Comparison of ENCODE assay signal across 14 cellular contexts in genomic region chr17:13775450-13775849, GRCh38.
"Had no signal": no experiment of that assay in that cellular context is flagged by ENCODE, and none has a peak within 500 bp of the region (broad histone marks: within the 10 kb centered on the region; RNA-seq: fewer than 3 reads in every experiment).

No MANE protein-coding gene starts in this region.

- H3K27ac ChIP-seq: colonic mucosa, esophagus muscularis mucosa, hepatocyte, neutrophil, testis, transverse colon had no signal

- DNase-seq: caudate nucleus; colonic mucosa; dermis blood vessel endothelial cell; left colon; mucosa of descending colon; naive thymus-derived CD8-positive, alpha-beta T cell; stimulated activated CD4-positive, alpha-beta T cell treated with anti-CD3 and anti-CD28 coated beads, Interleukin-2, amount 100 ng/mL, for 48 hours; stimulated activated naive CD8-positive, alpha-beta T cell treated with anti-CD3 and anti-CD28 coated beads, Interleukin-15, Interleukin-2, amounts not matched to agents 100 U/mL and 50 U/mL, for 24 hours; transverse colon had no signal

- H3K4me1 Mint-ChIP-seq: naive thymus-derived CD8-positive, alpha-beta T cell had no signal

- H3K9me3 ChIP-seq: colonic mucosa, neutrophil, testis had no signal

- H3K27ac Mint-ChIP-seq: naive thymus-derived CD8-positive, alpha-beta T cell had no signal

- H3K4me3 Mint-ChIP-seq: naive thymus-derived CD8-positive, alpha-beta T cell had no signal

- H3K4me1 ChIP-seq: colonic mucosa, esophagus muscularis mucosa, testis, transverse colon had no signal

- H3K27me3 ChIP-seq: colonic mucosa, esophagus muscularis mucosa, hepatocyte, neutrophil, testis, transverse colon had no signal

- H3K4me3 ChIP-seq: colonic mucosa, esophagus muscularis mucosa, hepatocyte, mucosa of descending colon, testis, transverse colon had no signal

- ATAC-seq: left colon; mucosa of descending colon; naive thymus-derived CD8-positive, alpha-beta T cell; stimulated activated naive CD8-positive, alpha-beta T cell treated with anti-CD3 and anti-CD28 coated beads, Interleukin-15, Interleukin-2, amounts not matched to agents 100 U/mL and 50 U/mL, for 24 hours had no signal

- H2AFZ ChIP-seq: hepatocyte had no signal

- H3K79me2 ChIP-seq: hepatocyte had no signal

- FAIRE-seq: small intestine had no signal

- H3K4me2 ChIP-seq: hepatocyte had no signal

- H3K36me3 ChIP-seq: colonic mucosa, esophagus muscularis mucosa, neutrophil, transverse colon had no signal
